8 cellular contexts compared by ENCODE assay signal in genomic region chr6:10838794-10839333, GRCh38. TPM values are rescaled to one million over a fixed set of nuclear protein-coding genes. Genes with fewer than 3 reads are reported as not detected.
DNase-seq lines count a peak whose midpoint lies in the region; ATAC-seq, FAIRE-seq and TF ChIP-seq lines count a peak whose summit lies in the region.

No MANE protein-coding gene starts in this region.

- peak overlapping the region; percentile 23 for H4K8ac ChIP-seq in mesenchymal stem cell (ENCODE audit: low read length)

- no peak overlapping the region for H3K18ac ChIP-seq in mesenchymal stem cell (ENCODE audit: low read depth in 1 of 2, low read length in 2 of 2)

- H3K79me1 ChIP-seq in mesenchymal stem cell (replicated peaks; ENCODE audit: low read length, poor library complexity, severe bottlenecking), result no peaks in the 10 kb centered on the region

- H3K79me2 ChIP-seq in GM12878 (ENCODE audit: control insufficient read depth, insufficient read depth, low read length), result no peaks in the 10 kb centered on the region

- H2BK12ac ChIP-seq in mesenchymal stem cell (ENCODE audit: low read length in 2 of 2), result no peak overlapping the region

- no peak for TF ChIP-seq CTCF in LNCaP clone FGC (IDR thresholded peaks at IDR 0.05; ENCODE audit: control insufficient read depth, extremely low read depth, insufficient read depth)
- TF ChIP-seq CTCF in GM12878 (IDR thresholded peaks at IDR 0.05 in 2 of 3, conservative IDR thresholded peaks at IDR 0.05 in 1 of 3; ENCODE audit: control insufficient read depth in 2 of 3, extremely low read depth in 1 of 3, insufficient read depth in 1 of 3, low read depth in 3 of 3, low read length in 3 of 3), result no peak
- TF ChIP-seq CTCF in uterus (IDR thresholded peaks at IDR 0.05), result no peak

- H3K27ac ChIP-seq in GM12878 (ENCODE audit: control insufficient read depth, insufficient read depth) (peak overlapping the region; percentile 66), mesenchymal stem cell (ENCODE audit: low read length, poor library complexity, severe bottlenecking) (no peak overlapping the region), uterus (no peak overlapping the region)

- intact Hi-C loops in GM12878 (cut with micrococcal nuclease; ENCODE audit: unreplicated experiment) (loop anchor here (2.0 kb wide), 1 partner anchor 50 kb away; no protein-coding TSS in a partner anchor), uterus (cut with DNase I; ENCODE audit: low total_unique reads) (no loop called here)

- H3K27me3 ChIP-seq in GM12878 (replicated peaks in 1 of 2; ENCODE audit: control insufficient read depth in 2 of 2, insufficient read depth in 2 of 2, low read length in 1 of 2) (no peaks in the 10 kb centered on the region), mesenchymal stem cell (ENCODE audit: control insufficient read depth in 1 of 2, insufficient read depth in 1 of 2, low read length in 2 of 2) (peaks cover 20 to 23% of the 10 kb centered on the region in 2 experiments), uterus (no peaks in the 10 kb centered on the region)

- SMC1A ChIA-PET in GM12878 (lab: Charles Lee; ENCODE audit: uncharacterized antibody, unreplicated experiment), result interaction anchor here (1.0 to 3.6 kb wide), 4 partner anchors 9 to 230 kb away, joined by 4 to 12 read pairs (median 4); no protein-coding TSS in a partner anchor

- no peak overlapping the region for H2BK15ac ChIP-seq in mesenchymal stem cell (ENCODE audit: low read depth, poor library complexity, severe bottlenecking)

- H3K4me1 ChIP-seq in GM12878 (ENCODE audit: control insufficient read depth, insufficient read depth, low read length), result peaks cover 8% of the 10 kb centered on the region; the same call in 1 of the 2 replicates
- peaks cover 7% of the 10 kb centered on the region for H3K4me1 ChIP-seq in mesenchymal stem cell (ENCODE audit: control insufficient read depth, insufficient read depth, low read depth, low read length)
- no peaks in the 10 kb centered on the region for H3K4me1 ChIP-seq in uterus

- H4K20me1 ChIP-seq in GM12878 (ENCODE audit: control insufficient read depth, insufficient read depth), result no peaks in the 10 kb centered on the region

- BruUV-seq in GM12878 (replicated peaks; lab: Mats Ljungman, UMichigan), result TSS peak; percentile 81

- POLR2A ChIA-PET in GM12878 (lab: Charles Lee), result interaction anchor here (0.5 kb wide), 1 partner anchor 144 kb away, joined by 4 read pairs; the partner anchor contains the start of genes C6orf52 and PAK1IP1

- no peak overlapping the region for H4K91ac ChIP-seq in mesenchymal stem cell (ENCODE audit: low read length)

- H3K9me3 ChIP-seq in GM12878 (replicated peaks; ENCODE audit: control insufficient read depth, insufficient read depth, low read length), result no peaks in the 10 kb centered on the region; the same call in 2 of the 3 replicates
- no peaks in the 10 kb centered on the region for H3K9me3 ChIP-seq in mesenchymal stem cell (ENCODE audit: control insufficient read depth, low read length)
- no peaks in the 10 kb centered on the region for H3K9me3 ChIP-seq in uterus

- H2BK120ac ChIP-seq in mesenchymal stem cell (ENCODE audit: low read depth, low read length), result no peak overlapping the region

- TF ChIP-seq POLR2A in GM12878 (IDR thresholded peaks at IDR 0.05; ENCODE audit: low read depth, low read length), result no peak
- TF ChIP-seq POLR2A in uterus (IDR thresholded peaks at IDR 0.05), result no peak

- no peak overlapping the region for H3K4ac ChIP-seq in mesenchymal stem cell (ENCODE audit: low read depth in 1 of 2, low read length in 2 of 2)

- peak in 1 of 2 experiments; percentile 64; a peak in 2 of 4 replicates for TF ChIP-seq EP300 in GM12878 (IDR thresholded peaks at IDR 0.05; ENCODE audit: borderline replicate concordance in 1 of 2, control insufficient read depth in 1 of 2, low read depth in 2 of 2, low read length in 2 of 2)

- H3K9ac ChIP-seq in GM12878 (ENCODE audit: control insufficient read depth, insufficient read depth, low read length) (peak overlapping the region; percentile 55; the same call in 1 of the 2 replicates), mesenchymal stem cell (ENCODE audit: low read length) (peak overlapping the region; percentile 90)

- H3K4me2 ChIP-seq in GM12878 (ENCODE audit: control insufficient read depth, insufficient read depth), result peak overlapping the region; percentile 99
- H3K4me2 ChIP-seq in mesenchymal stem cell (ENCODE audit: low read length, poor library complexity, severe bottlenecking), result peak overlapping the region; percentile 99

- FAIRE-seq in GM12878 (lab: Jason Lieb, UNC), result peak; percentile 84

- no peak for DNase-seq in LNCaP clone FGC (ENCODE audit: low read depth)
- DNase-seq in GM12878 (ENCODE audit: low read depth, low spot score), result peak; percentile 85
- no peak for DNase-seq in mesenchymal stem cell
- DNase-seq in uterus, result no peak
- no peak for DNase-seq in NCI-H774 (lab: John Stamatoyannopoulos, UW)
- DNase-seq in activated effector memory CD4-positive, alpha-beta T cell treated with anti-CD3 and anti-CD28 coated beads, Interleukin-2, amount 50 U/mL, for 16 hours, result no peak

- 0% methylated on average over 8 of the region's 8 CpGs for WGBS in GM12878 (ENCODE audit: insufficient coverage, insufficient replicate concordance, low lambda C conversion rate, missing lambda C conversion rate)
- WGBS in mesenchymal stem cell, result 67% methylated on average over 7 of the region's 8 CpGs

- H3K4me3 ChIP-seq in LNCaP clone FGC (ENCODE audit: low read depth, low read length) (peak overlapping the region; percentile 64), GM12878 (peak overlapping the region; percentile 60), mesenchymal stem cell (ENCODE audit: insufficient read depth in 1 of 2, low read depth in 1 of 2, low read length in 2 of 2) (peak overlapping the region in 1 of 2 experiments; percentile 88), uterus (peak overlapping the region; percentile 45 to 55)

- H2AK5ac ChIP-seq in mesenchymal stem cell (ENCODE audit: low read length, severe bottlenecking), result no peak overlapping the region

- TF ChIP-seq RAD21 in GM12878 (IDR thresholded peaks at IDR 0.05; ENCODE audit: insufficient read depth, low read depth, low read length), result no peak

- in situ Hi-C loops in GM12878 (cut with MboI), result no loop called here

- no peak overlapping the region for H3K14ac ChIP-seq in mesenchymal stem cell (ENCODE audit: low read length in 2 of 2)

- CTCF ChIA-PET in GM12878 (lab: Yijun Ruan, JAX), result interaction anchor here (1.0 kb wide), 2 partner anchors 50 to 406 kb away, joined by 3 to 5 read pairs; no protein-coding TSS in a partner anchor

- ATAC-seq in GM18511 (IDR thresholded peaks at IDR 0.05; ENCODE audit: unreplicated experiment), result peak; percentile 76
- ATAC-seq in GM21786 (IDR thresholded peaks at IDR 0.05; ENCODE audit: unreplicated experiment), result peak; percentile 71
- peak; percentile 85 for ATAC-seq in GM12878

- H3K36me3 ChIP-seq in GM12878 (ENCODE audit: control insufficient read depth in 2 of 2, insufficient read depth in 2 of 2, low read length in 1 of 2) (no peaks in the 10 kb centered on the region), mesenchymal stem cell (ENCODE audit: control insufficient read depth in 1 of 2, insufficient read depth in 2 of 2, low read depth in 1 of 2, low read length in 2 of 2) (no peaks in the 10 kb centered on the region), uterus (no peaks in the 10 kb centered on the region)

- H2AFZ ChIP-seq in GM12878 (ENCODE audit: control insufficient read depth, low read depth, low read length), result peak overlapping the region; percentile 84
- no peak overlapping the region for H2AFZ ChIP-seq in mesenchymal stem cell (ENCODE audit: low read depth, low read length)

- no peak overlapping the region for H2BK5ac ChIP-seq in mesenchymal stem cell (ENCODE audit: low read depth, low read length, poor library complexity, severe bottlenecking)

- H3K23ac ChIP-seq in mesenchymal stem cell (ENCODE audit: low read length in 2 of 2), result no peak overlapping the region

- RAD21 ChIA-PET in GM12878 (lab: Charles Lee; ENCODE audit: unreplicated experiment), result interaction anchor here (1.3 kb wide), 1 partner anchor 50 kb away, joined by 7 read pairs; no protein-coding TSS in a partner anchor

RNA-seq across cellular contexts. Expression of gene MAK, which starts 0.5 kb away (rescaled TPM):
- not detected in 2 replicates for total RNA-seq in GM12878 (2013; cell fraction: nucleolus; rRNA removed)
- 0.11 TPM in 2 replicates for total RNA-seq in GM12878 (2014; rRNA removed)
- total RNA-seq in GM12878 (2014; rRNA removed; fragmentation: Illumina TruSeq; extraction: Trizol), result 0.05 and 0.13 TPM in 2 replicates
- 0.05 and 0.08 TPM in 2 replicates for total RNA-seq in GM12878 (2021)
- 0.09 TPM for polyA plus RNA-seq in GM12878 (2011; ENCODE audit: low read depth)
- 0.03 TPM in 1 of 2 replicates, not detected in the other for polyA plus RNA-seq in GM12878 (2011; rRNA removed)
- polyA plus RNA-seq in GM12878 (2011; cell fraction: cytosol; rRNA removed), result 0.02 and 0.04 TPM in 2 replicates
- 0.03 TPM in 1 of 2 replicates, not detected in the other for polyA plus RNA-seq in GM12878 (2011; cell fraction: nucleus; rRNA removed)
- polyA plus RNA-seq in GM12878 (2012), result 0.03 and 0.09 TPM in 2 replicates
- polyA plus RNA-seq in GM12878 (2014; fragmentation: Illumina TruSeq; extraction: Trizol), result 0.09 and 0.21 TPM in 2 replicates
- under 1 TPM; 0.13 to 0.32 TPM for polyA plus RNA-seq in GM12878 (2014; fragmentation: Nextera tagmentation; extraction: Ambion mirVana)
- polyA plus RNA-seq in GM12878 (2014; rRNA removed), result 0.01 and 0.03 TPM in 2 replicates
- under 1 TPM; 0.20 to 0.90 TPM for polyA plus RNA-seq in GM12878 (2016; fragmentation: Nextera tagmentation; extraction: Ambion mirVana)
- polyA minus RNA-seq in GM12878 (2011; rRNA and poly(A)+ RNA removed), result 0.10 TPM in 1 of 2 replicates, not detected in the other
- not detected in 2 replicates for polyA minus RNA-seq in GM12878 (2011; cell fraction: cytosol; rRNA and poly(A)+ RNA removed)
- polyA minus RNA-seq in GM12878 (2011; cell fraction: nucleus; rRNA and poly(A)+ RNA removed), result not detected in 2 replicates
- 0.03 TPM for polyA plus RNA-seq in mesenchymal stem cell (2013, experiment 1 of 2)
- polyA plus RNA-seq in mesenchymal stem cell (2013, experiment 2 of 2), result 0.01 TPM
- total RNA-seq in uterus, result 1 to 10 TPM in 1 of 4 donors, under 1 TPM in 1, not detected in 2; 0.97 to 1.8 TPM

RNA-seq across cellular contexts. Expression of gene GCM2, which starts 43.0 kb away (rescaled TPM):
- not detected in 2 replicates for total RNA-seq in GM12878 (2013; cell fraction: nucleolus; rRNA removed)
- total RNA-seq in GM12878 (2014; rRNA removed) (not detected in 2 replicates), GM12878 (2014; rRNA removed; fragmentation: Illumina TruSeq; extraction: Trizol) (not detected in 2 replicates), GM12878 (2021) (not detected in 2 replicates), uterus (not detected)
- polyA plus RNA-seq in GM12878 (2011; ENCODE audit: low read depth), result not detected
- polyA plus RNA-seq in GM12878 (2011; rRNA removed) (not detected in 2 replicates), GM12878 (2014; fragmentation: Illumina TruSeq; extraction: Trizol) (not detected in 2 replicates), GM12878 (2014; fragmentation: Nextera tagmentation; extraction: Ambion mirVana) (not detected), GM12878 (2014; rRNA removed) (not detected in 2 replicates), GM12878 (2016; fragmentation: Nextera tagmentation; extraction: Ambion mirVana) (not detected)
- not detected in 2 replicates for polyA plus RNA-seq in GM12878 (2011; cell fraction: cytosol; rRNA removed)
- polyA plus RNA-seq in GM12878 (2011; cell fraction: nucleus; rRNA removed), result not detected in 2 replicates
- not detected in 2 replicates for polyA plus RNA-seq in GM12878 (2012)
- not detected in 2 replicates for polyA minus RNA-seq in GM12878 (2011; rRNA and poly(A)+ RNA removed)
- polyA minus RNA-seq in GM12878 (2011; cell fraction: cytosol; rRNA and poly(A)+ RNA removed), result not detected in 2 replicates
- polyA minus RNA-seq in GM12878 (2011; cell fraction: nucleus; rRNA and poly(A)+ RNA removed), result not detected in 2 replicates
- polyA plus RNA-seq in mesenchymal stem cell (2013, experiment 1 of 2), result not detected
- polyA plus RNA-seq in mesenchymal stem cell (2013, experiment 2 of 2), result not detected

RNA-seq across cellular contexts. Expression of gene SYCP2L, which starts 48.0 kb away (rescaled TPM):
- total RNA-seq in GM12878 (2013; cell fraction: nucleolus; rRNA removed), result 5.0 and 6.7 TPM in 2 replicates
- total RNA-seq in GM12878 (2014; rRNA removed) (not detected in 2 replicates), GM12878 (2014; rRNA removed; fragmentation: Illumina TruSeq; extraction: Trizol) (not detected in 2 replicates), GM12878 (2021) (not detected in 2 replicates), uterus (1 to 10 TPM in 2 of 4 donors, under 1 TPM in 1, not detected in 1; under 0.01 to 4.9 (median 3.5) TPM)
- not detected for polyA plus RNA-seq in GM12878 (2011; ENCODE audit: low read depth)
- polyA plus RNA-seq in GM12878 (2011; rRNA removed) (0.12 and 0.72 TPM in 2 replicates), GM12878 (2014; fragmentation: Illumina TruSeq; extraction: Trizol) (0.04 TPM in 1 of 2 replicates, not detected in the other), GM12878 (2014; fragmentation: Nextera tagmentation; extraction: Ambion mirVana) (not detected), GM12878 (2014; rRNA removed) (0.03 TPM in 1 of 2 replicates, not detected in the other), GM12878 (2016; fragmentation: Nextera tagmentation; extraction: Ambion mirVana) (not detected)
- 0.03 and 0.05 TPM in 2 replicates for polyA plus RNA-seq in GM12878 (2011; cell fraction: cytosol; rRNA removed)
- 0.23 and 0.30 TPM in 2 replicates for polyA plus RNA-seq in GM12878 (2011; cell fraction: nucleus; rRNA removed)
- 0.08 and 0.11 TPM in 2 replicates for polyA plus RNA-seq in GM12878 (2012)
- polyA minus RNA-seq in GM12878 (2011; rRNA and poly(A)+ RNA removed), result 0.37 TPM in 1 of 2 replicates, not detected in the other
- not detected in 2 replicates for polyA minus RNA-seq in GM12878 (2011; cell fraction: cytosol; rRNA and poly(A)+ RNA removed)
- 0.38 and 0.85 TPM in 2 replicates for polyA minus RNA-seq in GM12878 (2011; cell fraction: nucleus; rRNA and poly(A)+ RNA removed)
- polyA plus RNA-seq in mesenchymal stem cell (2013, experiment 1 of 2), result 0.43 TPM
- polyA plus RNA-seq in mesenchymal stem cell (2013, experiment 2 of 2), result 0.33 TPM
